14 cellular contexts compared by ENCODE assay signal in genomic region chr1:25861316-25862286, GRCh38. TPM values are rescaled to one million over a fixed set of nuclear protein-coding genes. Genes with fewer than 3 reads are reported as not detected.
DNase-seq lines count a peak whose midpoint lies in the region; ATAC-seq and FAIRE-seq lines count a peak whose summit lies in the region.
"Had no signal": no experiment of that assay in that cellular context is flagged by ENCODE, and none has a peak within 500 bp of the region (broad histone marks: within the 10 kb centered on the region; RNA-seq: fewer than 3 reads in every experiment).

No MANE protein-coding gene starts in this region.

- no peak overlapping the region for H3K4me3 Mint-ChIP-seq in activated CD8-positive, alpha-beta memory T cell treated with anti-CD3 and anti-CD28 coated beads, Interleukin-2, amount 10 ng/mL, durations not matched to agents 7 days and 5 days
- peak overlapping the region in 6 of 10 donors; percentile 20 to 48 (median 36) for H3K4me3 Mint-ChIP-seq in naive thymus-derived CD4-positive, alpha-beta T cell

- DNase-seq in CMK (ENCODE audit: low read depth): peak; percentile 62
- DNase-seq in KG1 (lab: John Stamatoyannopoulos, UW): peak; percentile 73
- DNase-seq in activated CD8-positive, alpha-beta memory T cell treated with anti-CD3 and anti-CD28 coated beads, Interleukin-2, amount 10 ng/mL, durations not matched to agents 7 days and 5 days: peak; percentile 32
- no peak for DNase-seq in naive thymus-derived CD4-positive, alpha-beta T cell
- DNase-seq in RCC 7860 (ENCODE audit: low spot score): no peak
- DNase-seq in HK-2 (ENCODE audit: unreplicated experiment): no peak
- DNase-seq in islet precursor cell: no peak
- DNase-seq in NCI-H1105 treated with DMSO at 0.1 percent for 48 hours (lab: John Stamatoyannopoulos, UW): no peak
- DNase-seq: DMS153, uterus had no signal

- CTCF ChIA-PET in activated CD8-positive, alpha-beta memory T cell treated with anti-CD3 and anti-CD28 coated beads, Interleukin-2, amount 10 ng/mL, durations not matched to agents 7 days and 5 days (lab: Charles Lee): no interaction called here
- CTCF ChIA-PET in naive thymus-derived CD4-positive, alpha-beta T cell (lab: Charles Lee): interaction anchor here (1.1 kb wide), 1 partner anchor 136 kb away, joined by 4 read pairs; the partner anchor contains the start of gene PAFAH2

- POLR2A ChIA-PET in naive thymus-derived CD4-positive, alpha-beta T cell (lab: Charles Lee): interaction anchor here (0.6 to 2.5 kb wide), 5 partner anchors 13 to 315 kb away, joined by 3 to 7 read pairs (median 3); no protein-coding TSS in a partner anchor

- ATAC-seq in activated CD8-positive, alpha-beta memory T cell treated with anti-CD3 and anti-CD28 coated beads, Interleukin-2, amount 10 ng/mL, durations not matched to agents 7 days and 5 days: no peak
- ATAC-seq in naive thymus-derived CD4-positive, alpha-beta T cell: no peak
- ATAC-seq: Right ventricle myocardium inferior had no signal

- no peaks in the 10 kb centered on the region for H3K27me3 Mint-ChIP-seq in activated CD8-positive, alpha-beta memory T cell treated with anti-CD3 and anti-CD28 coated beads, Interleukin-2, amount 10 ng/mL, durations not matched to agents 7 days and 5 days
- H3K27me3 Mint-ChIP-seq in naive thymus-derived CD4-positive, alpha-beta T cell: no peaks in the 10 kb centered on the region

- H3K36me3 ChIP-seq in naive thymus-derived CD4-positive, alpha-beta T cell (ENCODE audit: control insufficient read depth in 2 of 3, insufficient read depth in 3 of 3, low read length in 3 of 3): no peaks in the 10 kb centered on the region
- H3K36me3 ChIP-seq: prostate gland, uterus had no signal

- H3K36me3 Mint-ChIP-seq in activated CD8-positive, alpha-beta memory T cell treated with anti-CD3 and anti-CD28 coated beads, Interleukin-2, amount 10 ng/mL, durations not matched to agents 7 days and 5 days: no peaks in the 10 kb centered on the region
- H3K36me3 Mint-ChIP-seq in naive thymus-derived CD4-positive, alpha-beta T cell: peaks cover 0 to 9% (median 0%) of the 10 kb centered on the region in 5 donors

- intact Hi-C loops in naive thymus-derived CD4-positive, alpha-beta T cell (cut with micrococcal nuclease): no loop called here

- no peak for FAIRE-seq in RCC 7860 (lab: Jason Lieb, UNC)
- FAIRE-seq: GM18507 had no signal

- H3K9me3 Mint-ChIP-seq in activated CD8-positive, alpha-beta memory T cell treated with anti-CD3 and anti-CD28 coated beads, Interleukin-2, amount 10 ng/mL, durations not matched to agents 7 days and 5 days (ENCODE audit: low read depth): no peaks in the 10 kb centered on the region
- no peaks in the 10 kb centered on the region for H3K9me3 Mint-ChIP-seq in naive thymus-derived CD4-positive, alpha-beta T cell

- H3K4me1 ChIP-seq in naive thymus-derived CD4-positive, alpha-beta T cell (ENCODE audit: control insufficient read depth in 2 of 2, insufficient read depth in 2 of 2, low read length in 2 of 2): peaks cover 9 to 10% of the 10 kb centered on the region in 2 donors
- H3K4me1 ChIP-seq: uterus had no signal

- no peaks in the 10 kb centered on the region for H3K9me3 ChIP-seq in naive thymus-derived CD4-positive, alpha-beta T cell (ENCODE audit: control insufficient read depth in 2 of 3, low read length in 3 of 3)
- H3K9me3 ChIP-seq: prostate gland, uterus had no signal

- H3K4me1 Mint-ChIP-seq in activated CD8-positive, alpha-beta memory T cell treated with anti-CD3 and anti-CD28 coated beads, Interleukin-2, amount 10 ng/mL, durations not matched to agents 7 days and 5 days: peaks cover 22% of the 10 kb centered on the region
- H3K4me1 Mint-ChIP-seq in naive thymus-derived CD4-positive, alpha-beta T cell: peaks cover 0 to 26% (median 24%) of the 10 kb centered on the region in 7 donors

- H3K27me3 ChIP-seq in naive thymus-derived CD4-positive, alpha-beta T cell (ENCODE audit: control insufficient read depth in 2 of 2, insufficient read depth in 2 of 2, low read length in 2 of 2): no peaks in the 10 kb centered on the region
- H3K27me3 ChIP-seq: uterus had no signal

- no peak overlapping the region for H3K4me3 ChIP-seq in naive thymus-derived CD4-positive, alpha-beta T cell (ENCODE audit: low read length)
- H3K4me3 ChIP-seq: prostate gland, uterus had no signal

- H3K27ac ChIP-seq in naive thymus-derived CD4-positive, alpha-beta T cell (ENCODE audit: low read depth, low read length): no peak overlapping the region
- H3K27ac ChIP-seq: prostate gland, uterus had no signal

- peak overlapping the region; percentile 3 for H3K27ac Mint-ChIP-seq in activated CD8-positive, alpha-beta memory T cell treated with anti-CD3 and anti-CD28 coated beads, Interleukin-2, amount 10 ng/mL, durations not matched to agents 7 days and 5 days
- peak overlapping the region in 4 of 9 donors; percentile 10 to 51 (median 35) for H3K27ac Mint-ChIP-seq in naive thymus-derived CD4-positive, alpha-beta T cell

RNA-seq across cellular contexts. Expression of gene AUNIP, which starts 2.3 kb away (rescaled TPM):
- 1 to 10 TPM; 8.1 to 9.8 TPM for total RNA-seq in activated CD8-positive, alpha-beta memory T cell treated with anti-CD3 and anti-CD28 coated beads, Interleukin-2, amount 10 ng/mL, durations not matched to agents 7 days and 5 days
- 1 to 10 TPM in 1 of 5 experiments, under 1 TPM in 1, not detected in 3; 0.83 to 4.3 TPM for total RNA-seq in naive thymus-derived CD4-positive, alpha-beta T cell
- polyA plus RNA-seq in naive thymus-derived CD4-positive, alpha-beta T cell: not detected
- total RNA-seq: cardiac septum, Right ventricle myocardium inferior had no signal

RNA-seq across cellular contexts. Expression of gene PAQR7, which starts 13.9 kb away (rescaled TPM):
- 1 to 10 TPM; 2.2 to 5.0 TPM for total RNA-seq in activated CD8-positive, alpha-beta memory T cell treated with anti-CD3 and anti-CD28 coated beads, Interleukin-2, amount 10 ng/mL, durations not matched to agents 7 days and 5 days
- total RNA-seq in naive thymus-derived CD4-positive, alpha-beta T cell: 1 to 10 TPM; 3.4 to 6.0 (median 4.0) TPM
- under 1 TPM; 0.21 to 0.51 TPM for polyA plus RNA-seq in naive thymus-derived CD4-positive, alpha-beta T cell

RNA-seq across cellular contexts. Expression of gene MTFR1L, which starts 41.8 kb away (rescaled TPM):
- 10 to 100 TPM; 28.9 to 31.2 TPM for total RNA-seq in activated CD8-positive, alpha-beta memory T cell treated with anti-CD3 and anti-CD28 coated beads, Interleukin-2, amount 10 ng/mL, durations not matched to agents 7 days and 5 days
- total RNA-seq in naive thymus-derived CD4-positive, alpha-beta T cell: 10 to 100 TPM; 39.6 to 60.2 (median 42.3) TPM
- polyA plus RNA-seq in naive thymus-derived CD4-positive, alpha-beta T cell: 10 to 100 TPM; 42.4 to 51.2 TPM

RNA-seq across cellular contexts. Expression of gene STMN1, which starts 44.6 kb away (rescaled TPM):
- 100 to 1,000 TPM; 548 to 626 TPM for total RNA-seq in activated CD8-positive, alpha-beta memory T cell treated with anti-CD3 and anti-CD28 coated beads, Interleukin-2, amount 10 ng/mL, durations not matched to agents 7 days and 5 days
- total RNA-seq in naive thymus-derived CD4-positive, alpha-beta T cell: 100 to 1,000 TPM in 1 of 5 experiments, 10 to 100 TPM in 4; 29.3 to 347 (median 75.3) TPM
- 100 to 1,000 TPM; 247 to 289 TPM for polyA plus RNA-seq in naive thymus-derived CD4-positive, alpha-beta T cell

Comparison
In these comparisons a context has a peak if more than half of its experiments do, and no peak if none do; other contexts are left out.
1. DNase-seq: peak in CMK (single experiment), KG1 (single experiment) and activated CD8-positive, alpha-beta memory T cell treated with anti-CD3 and anti-CD28 coated beads, Interleukin-2, amount 10 ng/mL, durations not matched to agents 7 days and 5 days (single experiment); none in naive thymus-derived CD4-positive, alpha-beta T cell (0 of 9), RCC 7860 (single experiment), HK-2 (single experiment), islet precursor cell (single experiment) and NCI-H1105 treated with DMSO at 0.1 percent for 48 hours (single experiment).